In genomic region chr3:179811321-179812095, GRCh38 we compare ENCODE assay signal across 8 cellular contexts.
DNase-seq lines count a peak whose midpoint lies in the region; ATAC-seq and TF ChIP-seq lines count a peak whose summit lies in the region.

No MANE protein-coding gene starts in this region.

- H3K36me3 ChIP-seq in body of pancreas (replicated peaks in 1 of 2; ENCODE audit: insufficient read depth in 1 of 2, low read depth in 2 of 2) = peaks cover 0 to 3% of the 10 kb centered on the region in 2 donors
- H3K36me3 ChIP-seq in stomach = no peaks in the 10 kb centered on the region

- DNase-seq in SHP77 (lab: John Stamatoyannopoulos, UW) (peak; percentile 33 to 42), SHP77 treated with DMSO at 0.1 percent for 48 hours (lab: John Stamatoyannopoulos, UW) (no peak), HS-27A (ENCODE audit: low read depth) (peak; percentile 36), NCI-H82 (lab: John Stamatoyannopoulos, UW) (peak; percentile 84), body of pancreas (peak; percentile 51 to 76 (median 68)), islet precursor cell (peak; percentile 80), stomach (peak; percentile 40)

- ATAC-seq in GM21529 (IDR thresholded peaks at IDR 0.05; ENCODE audit: unreplicated experiment) (peak; percentile 96), body of pancreas (peak; percentile 79)

- H3K27me3 ChIP-seq in body of pancreas (no peaks in the 10 kb centered on the region), stomach (no peaks in the 10 kb centered on the region)

- H3K4me1 ChIP-seq in body of pancreas (peaks cover 7% of the 10 kb centered on the region), stomach (peaks cover 0 to 4% (median 2%) of the 10 kb centered on the region in 4 donors)

- peak overlapping the region in 1 of 4 donors; percentile 42 for H3K27ac ChIP-seq in body of pancreas
- H3K27ac ChIP-seq in stomach = peak overlapping the region in 2 of 5 donors; percentile 10 to 12

- H3K9me3 ChIP-seq in body of pancreas (no peaks in the 10 kb centered on the region), stomach (no peaks in the 10 kb centered on the region)

- no peak for TF ChIP-seq EP300 in stomach (IDR thresholded peaks at IDR 0.05)

- WGBS in body of pancreas, 2 donors = 19 to 25% methylated on average over 9 of the region's 9 CpGs
- 13 to 24% (median 16%) methylated on average over 9 of the region's 9 CpGs for WGBS in stomach, 5 donors

- H3K4me3 ChIP-seq in body of pancreas = no peak overlapping the region
- no peak overlapping the region for H3K4me3 ChIP-seq in stomach

- intact Hi-C loops in body of pancreas (cut with DNase I) = loop anchor here (10.0 kb wide), 1 partner anchor 773 kb away; no protein-coding TSS in a partner anchor
- intact Hi-C loops in stomach (cut with DNase I; ENCODE audit: low total_unique reads) = no loop called here

- peak; percentile 32 to 81 (median 74) for TF ChIP-seq CTCF in body of pancreas (IDR thresholded peaks at IDR 0.05)
- TF ChIP-seq CTCF in stomach (IDR thresholded peaks at IDR 0.05) = peak in 5 of 7 experiments; percentile 14 to 58 (median 39)

- TF ChIP-seq POLR2A in body of pancreas (IDR thresholded peaks at IDR 0.05) = no peak
- no peak for TF ChIP-seq POLR2A in stomach (IDR thresholded peaks at IDR 0.05)
